Comparison of ENCODE assay signal across 12 cellular contexts in genomic region chr12:53983580-53984572, GRCh38. TPM values are rescaled to one million over a fixed set of nuclear protein-coding genes. Genes with fewer than 3 reads are reported as not detected.
DNase-seq lines count a peak whose midpoint lies in the region; ATAC-seq and TF ChIP-seq lines count a peak whose summit lies in the region.
"Had no signal": no experiment of that assay in that cellular context is flagged by ENCODE, and none has a peak within 500 bp of the region (broad histone marks: within the 10 kb centered on the region; RNA-seq: fewer than 3 reads in every experiment).

No MANE protein-coding gene starts in this region.

- H3K27me3 ChIP-seq in PC-3 (ENCODE audit: low read length) = no peaks in the 10 kb centered on the region
- peaks cover 91% of the 10 kb centered on the region for H3K27me3 ChIP-seq in hepatocyte
- peaks cover 0 to 66% (median 49%) of the 10 kb centered on the region in 5 donors for H3K27me3 ChIP-seq in subcutaneous abdominal adipose tissue (ENCODE audit: control insufficient read depth in 5 of 5, insufficient read depth in 4 of 5, low read length in 5 of 5)
- peaks cover 55 to 99% (median 98%) of the 10 kb centered on the region in 3 experiments for H3K27me3 ChIP-seq in neuronal stem cell (ENCODE audit: control insufficient read depth in 3 of 3, insufficient read depth in 3 of 3, low read depth in 1 of 3, low read length in 3 of 3)

- no peak overlapping the region for H4K8ac ChIP-seq in neuronal stem cell (ENCODE audit: low read depth, low read length)

- no peak overlapping the region for H4K91ac ChIP-seq in neuronal stem cell (ENCODE audit: low read depth, low read length, poor library complexity)

- H3F3A ChIP-seq in PC-3 (ENCODE audit: low read length, unreplicated experiment) = no peaks in the 10 kb centered on the region

- no peaks in the 10 kb centered on the region for H4K20me1 ChIP-seq in PC-3 (ENCODE audit: low read length)
- H4K20me1 ChIP-seq in hepatocyte (ENCODE audit: insufficient read depth, poor library complexity, severe bottlenecking) = no peaks in the 10 kb centered on the region

- H3K79me2 ChIP-seq in PC-3 (ENCODE audit: low read length) = no peaks in the 10 kb centered on the region
- H3K79me2 ChIP-seq in hepatocyte = no peaks in the 10 kb centered on the region

- H3K9me2 ChIP-seq in PC-3 (replicated peaks; ENCODE audit: low read length) = no peaks in the 10 kb centered on the region
- H3K9me2 ChIP-seq in hepatocyte (replicated peaks; ENCODE audit: insufficient read depth) = no peaks in the 10 kb centered on the region

- H3K27me3 Mint-ChIP-seq in activated T-cell treated with anti-CD3 and anti-CD28 coated beads, Interleukin-2, amount 50 U/mL, for 72 hours (ENCODE audit: low read depth) = peaks cover 97% of the 10 kb centered on the region

- intact Hi-C loops in PC-3 (cut with micrococcal nuclease) = no loop called here

- H2BK5ac ChIP-seq in neuronal stem cell (ENCODE audit: low read length) = no peak overlapping the region

- no peak for DNase-seq in activated T-cell treated with anti-CD3 and anti-CD28 coated beads, Interleukin-2, amount 50 U/mL, for 72 hours
- DNase-seq in activated T-cell treated with anti-CD3 and anti-CD28 coated beads for 4 hours (no peak), PC-3 (no peak), hepatocyte (ENCODE audit: low spot score) (no peak), NCI-H1105 (lab: John Stamatoyannopoulos, UW) (no peak), neuronal stem cell (ENCODE audit: low spot score) (no peak), hypothalamus (lab: John Stamatoyannopoulos, UW) (no peak)

- CTCF ChIA-PET in PC-3 (lab: Charles Lee) = interaction anchor here (1.2 to 1.3 kb wide), 2 partner anchors 49 to 217 kb away, joined by 3 to 11 read pairs; partner anchors contain the start of gene HOXC5

- no peak overlapping the region for H3K27ac ChIP-seq in PC-3 (ENCODE audit: low read length)
- no peak overlapping the region for H3K27ac ChIP-seq in hepatocyte
- H3K27ac ChIP-seq in subcutaneous abdominal adipose tissue (ENCODE audit: low read depth, low read length) = peak overlapping the region; percentile 50
- H3K27ac ChIP-seq in neuronal stem cell (replicated peaks; ENCODE audit: low read length) = no peak overlapping the region
- H3K27ac ChIP-seq: sigmoid colon, upper lobe of left lung had no signal

- no peak overlapping the region for H3K18ac ChIP-seq in neuronal stem cell (ENCODE audit: low read length)

- no peak for ATAC-seq in activated T-cell treated with anti-CD3 and anti-CD28 coated beads, Interleukin-2, amount 50 U/mL, for 72 hours (replicated peaks in 1 of 2)
- ATAC-seq in PC-3 = no peak

- H3K9ac ChIP-seq in PC-3 (ENCODE audit: low read length) (no peak overlapping the region), subcutaneous abdominal adipose tissue (ENCODE audit: low read length in 5 of 5) (peak overlapping the region in 1 of 5 donors; percentile 72), neuronal stem cell (ENCODE audit: low read depth, low read length, poor library complexity) (no peak overlapping the region)

- no peaks in the 10 kb centered on the region for H3K9me3 Mint-ChIP-seq in activated T-cell treated with anti-CD3 and anti-CD28 coated beads, Interleukin-2, amount 50 U/mL, for 72 hours

- POLR2A ChIA-PET in PC-3 (lab: Charles Lee; ENCODE audit: unreplicated experiment) = no interaction called here

- peaks cover 45% of the 10 kb centered on the region for H3K4me1 Mint-ChIP-seq in activated T-cell treated with anti-CD3 and anti-CD28 coated beads, Interleukin-2, amount 50 U/mL, for 72 hours (ENCODE audit: low read depth)

- no peak overlapping the region for H2BK12ac ChIP-seq in neuronal stem cell (ENCODE audit: low read length)

- H2AFZ ChIP-seq in PC-3 (ENCODE audit: low read length) (no peak overlapping the region; the same call in 1 of the 2 replicates), hepatocyte (no peak overlapping the region), neuronal stem cell (ENCODE audit: low read length) (no peak overlapping the region)

- peak overlapping the region; percentile 29 for H3K27ac Mint-ChIP-seq in activated T-cell treated with anti-CD3 and anti-CD28 coated beads, Interleukin-2, amount 50 U/mL, for 72 hours

- H3K4me3 ChIP-seq in PC-3 (ENCODE audit: low read length) = no peak overlapping the region
- no peak overlapping the region for H3K4me3 ChIP-seq in hepatocyte
- H3K4me3 ChIP-seq in subcutaneous abdominal adipose tissue (ENCODE audit: low read depth in 1 of 5, low read length in 5 of 5) = peak overlapping the region in 2 of 5 donors; percentile 40 to 51
- H3K4me3 ChIP-seq in neuronal stem cell (ENCODE audit: low read length in 2 of 2) = no peak overlapping the region
- H3K4me3 ChIP-seq: mucosa of descending colon had no signal

- no TSS peak for BruUV-seq in PC-3 (replicated peaks; lab: Mats Ljungman, UMichigan)

- H3K4ac ChIP-seq in neuronal stem cell (ENCODE audit: low read length) = no peak overlapping the region

- H3K4me1 ChIP-seq in PC-3 (ENCODE audit: insufficient read depth, low read length) = peaks cover 25% of the 10 kb centered on the region
- peaks cover 20% of the 10 kb centered on the region for H3K4me1 ChIP-seq in hepatocyte (ENCODE audit: insufficient read depth)
- H3K4me1 ChIP-seq in subcutaneous abdominal adipose tissue (ENCODE audit: control insufficient read depth in 5 of 5, insufficient read depth in 5 of 5, low read length in 5 of 5) = peaks cover 7 to 47% (median 38%) of the 10 kb centered on the region in 5 donors
- peaks cover 0 to 3% of the 10 kb centered on the region in 2 donors for H3K4me1 ChIP-seq in neuronal stem cell (ENCODE audit: control insufficient read depth in 2 of 2, insufficient read depth in 1 of 2, low read depth in 1 of 2, low read length in 2 of 2)

- H3K9me3 ChIP-seq in PC-3 (ENCODE audit: low read length) (no peaks in the 10 kb centered on the region), hepatocyte (ENCODE audit: low read depth) (no peaks in the 10 kb centered on the region), subcutaneous abdominal adipose tissue (ENCODE audit: control insufficient read depth in 5 of 5, low read length in 5 of 5) (no peaks in the 10 kb centered on the region), neuronal stem cell (replicated peaks in 1 of 2; ENCODE audit: control insufficient read depth in 2 of 2, insufficient read depth in 1 of 2, low read depth in 1 of 2, low read length in 2 of 2) (peaks cover 0 to 17% of the 10 kb centered on the region in 2 donors)
- H3K9me3 ChIP-seq: mucosa of descending colon, sigmoid colon, upper lobe of left lung had no signal

- H3K14ac ChIP-seq in neuronal stem cell (ENCODE audit: low read length) = no peak overlapping the region

- H3K4me3 Mint-ChIP-seq in activated T-cell treated with anti-CD3 and anti-CD28 coated beads, Interleukin-2, amount 50 U/mL, for 72 hours = no peak overlapping the region

- H3K36me3 ChIP-seq in PC-3 (ENCODE audit: low read depth, low read length) = no peaks in the 10 kb centered on the region
- H3K36me3 ChIP-seq in hepatocyte (replicated peaks; ENCODE audit: insufficient read depth, low read depth) = no peaks in the 10 kb centered on the region
- no peaks in the 10 kb centered on the region for H3K36me3 ChIP-seq in subcutaneous abdominal adipose tissue (ENCODE audit: control insufficient read depth in 5 of 5, insufficient read depth in 5 of 5, low read length in 5 of 5)
- no peaks in the 10 kb centered on the region for H3K36me3 ChIP-seq in neuronal stem cell (replicated peaks in 1 of 2; ENCODE audit: control insufficient read depth in 2 of 2, insufficient read depth in 2 of 2, low read length in 2 of 2)
- H3K36me3 ChIP-seq: sigmoid colon, upper lobe of left lung had no signal

- TF ChIP-seq CTCF in PC-3 (conservative IDR thresholded peaks at IDR 0.05; ENCODE audit: low read depth, low read length) (no peak), hepatocyte (IDR thresholded peaks at IDR 0.05; ENCODE audit: poor library complexity) (no peak)

- no peaks in the 10 kb centered on the region for H3K79me1 ChIP-seq in neuronal stem cell (ENCODE audit: low read depth, low read length)

- WGBS in hepatocyte (ENCODE audit: low lambda C conversion rate, missing lambda C conversion rate) = 31% methylated on average over 43 of the region's 47 CpGs
- WGBS in neuronal stem cell (ENCODE audit: extremely low coverage in 2 of 2, insufficient read length in 2 of 2, insufficient replicate concordance in 1 of 2), 2 donors = no CpG with 5 or more reads among the region's 47 CpGs

- no peak overlapping the region for H2BK15ac ChIP-seq in neuronal stem cell (ENCODE audit: low read length)

- no peak overlapping the region for H2BK120ac ChIP-seq in neuronal stem cell (ENCODE audit: low read depth, low read length)

- peaks cover 0 to 1% of the 10 kb centered on the region in 2 donors for H3K36me3 Mint-ChIP-seq in activated T-cell treated with anti-CD3 and anti-CD28 coated beads, Interleukin-2, amount 50 U/mL, for 72 hours (ENCODE audit: insufficient read depth in 2 of 2)

- H2AK5ac ChIP-seq in neuronal stem cell (ENCODE audit: low read depth, low read length) = no peak overlapping the region

- H3K23ac ChIP-seq in neuronal stem cell (ENCODE audit: low read depth, low read length, poor library complexity) = no peak overlapping the region

- H3K4me2 ChIP-seq in PC-3 (ENCODE audit: low read length) = peak overlapping the region; percentile 41; the same call in 1 of the 2 replicates
- peak overlapping the region; percentile 81 for H3K4me2 ChIP-seq in hepatocyte
- H3K4me2 ChIP-seq in neuronal stem cell (ENCODE audit: insufficient read depth, low read length, poor library complexity, severe bottlenecking) = no peak overlapping the region

RNA-seq across cellular contexts. Expression of gene HOXC10, which starts 1.1 kb away (rescaled TPM):
- not detected for total RNA-seq in activated T-cell treated with anti-CD3 and anti-CD28 coated beads, Interleukin-2, amount 50 U/mL, for 72 hours
- total RNA-seq in PC-3 (2014; rRNA removed) = 0.69 and 2.9 TPM in 2 replicates
- total RNA-seq in hepatocyte = 0.23 and 0.60 TPM in 2 replicates
- 1.6 and 1.7 TPM in 2 replicates for polyA plus RNA-seq in hepatocyte
- not detected for polyA plus RNA-seq in neuronal stem cell (2013, experiment 1 of 2)
- not detected for polyA plus RNA-seq in neuronal stem cell (2013, experiment 2 of 2)
- total RNA-seq: mucosa of descending colon, sigmoid colon, upper lobe of left lung had no signal
- polyA plus RNA-seq: sigmoid colon had no signal

RNA-seq across cellular contexts. Expression of gene HOTAIR, which starts 9.1 kb away (rescaled TPM):
- total RNA-seq in activated T-cell treated with anti-CD3 and anti-CD28 coated beads, Interleukin-2, amount 50 U/mL, for 72 hours = not detected
- total RNA-seq in PC-3 (2014; rRNA removed) = 3.5 and 4.3 TPM in 2 replicates
- 0.32 and 0.90 TPM in 2 replicates for total RNA-seq in hepatocyte
- polyA plus RNA-seq in hepatocyte = 0.82 TPM in 1 of 2 replicates, not detected in the other
- not detected for polyA plus RNA-seq in neuronal stem cell (2013, experiment 1 of 2)
- polyA plus RNA-seq in neuronal stem cell (2013, experiment 2 of 2) = not detected
- total RNA-seq: mucosa of descending colon, sigmoid colon, upper lobe of left lung had no signal
- polyA plus RNA-seq: sigmoid colon had no signal

RNA-seq across cellular contexts. Expression of gene HOXC11, which starts 10.9 kb away (rescaled TPM):
- total RNA-seq in activated T-cell treated with anti-CD3 and anti-CD28 coated beads, Interleukin-2, amount 50 U/mL, for 72 hours = not detected
- total RNA-seq in PC-3 (2014; rRNA removed) (0.84 and 1.2 TPM in 2 replicates), hepatocyte (0.63 and 1.5 TPM in 2 replicates)
- 1.3 and 1.4 TPM in 2 replicates for polyA plus RNA-seq in hepatocyte
- not detected for polyA plus RNA-seq in neuronal stem cell (2013, experiment 1 of 2)
- polyA plus RNA-seq in neuronal stem cell (2013, experiment 2 of 2) = not detected
- total RNA-seq: HT1080, mucosa of descending colon, sigmoid colon, upper lobe of left lung had no signal
- polyA plus RNA-seq: sigmoid colon had no signal

RNA-seq across cellular contexts. Expression of gene HOXC9, which starts 16.1 kb away (rescaled TPM):
- total RNA-seq in activated T-cell treated with anti-CD3 and anti-CD28 coated beads, Interleukin-2, amount 50 U/mL, for 72 hours = not detected
- total RNA-seq in PC-3 (2014; rRNA removed) (1.5 and 1.8 TPM in 2 replicates), hepatocyte (0.10 and 0.60 TPM in 2 replicates)
- 2.7 and 4.1 TPM in 2 replicates for polyA plus RNA-seq in hepatocyte
- polyA plus RNA-seq in neuronal stem cell (2013, experiment 1 of 2) = not detected
- polyA plus RNA-seq in neuronal stem cell (2013, experiment 2 of 2) = not detected
- total RNA-seq: mucosa of descending colon, sigmoid colon had no signal

RNA-seq across cellular contexts. Expression of gene HOXC8, which starts 24.9 kb away (rescaled TPM):
- not detected for total RNA-seq in activated T-cell treated with anti-CD3 and anti-CD28 coated beads, Interleukin-2, amount 50 U/mL, for 72 hours
- total RNA-seq in PC-3 (2014; rRNA removed) (1.1 and 2.4 TPM in 2 replicates), hepatocyte (1.6 and 2.0 TPM in 2 replicates)
- polyA plus RNA-seq in hepatocyte = 6.4 and 8.5 TPM in 2 replicates
- not detected for polyA plus RNA-seq in neuronal stem cell (2013, experiment 1 of 2)
- polyA plus RNA-seq in neuronal stem cell (2013, experiment 2 of 2) = not detected
- total RNA-seq: mucosa of descending colon, sigmoid colon, upper lobe of left lung had no signal
